Comparison of ENCODE assay signal across 19 cellular contexts in the genomic region with DNA sequence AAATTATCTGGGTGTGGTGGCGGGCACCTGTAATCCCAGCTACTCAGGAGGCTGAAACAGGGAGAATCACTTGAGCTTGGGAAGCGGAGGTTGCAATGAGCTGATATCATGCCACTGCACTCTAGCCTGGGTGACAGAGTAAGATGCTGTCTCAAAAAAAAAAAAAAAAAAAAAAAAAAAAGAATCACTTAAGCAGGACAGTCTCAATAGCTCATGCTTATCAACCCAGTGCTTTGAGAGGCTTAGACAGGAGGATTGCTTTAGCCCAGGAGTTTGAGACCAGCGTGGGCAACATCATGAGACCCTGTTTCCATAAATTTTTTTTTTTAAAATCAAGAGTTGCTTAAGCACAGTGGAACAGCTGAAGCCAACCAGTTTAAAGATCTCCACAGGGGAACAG. TPM values are rescaled to one million over a fixed set of nuclear protein-coding genes. Genes with fewer than 3 reads are reported as not detected.
DNase-seq lines count a peak whose midpoint lies in the region; ATAC-seq and TF ChIP-seq lines count a peak whose summit lies in the region.
"Had no signal": no experiment of that assay in that cellular context is flagged by ENCODE, and none has a peak within 500 bp of the region (broad histone marks: within the 10 kb centered on the region; RNA-seq: fewer than 3 reads in every experiment).

No MANE protein-coding gene starts in this region.

- ATAC-seq in RWPE2 (ENCODE audit: low read depth) (no peak), HG03196 (IDR thresholded peaks at IDR 0.05; ENCODE audit: unreplicated experiment) (no peak)

- H2AFZ ChIP-seq in H9 (ENCODE audit: low read length) (no peak overlapping the region), trophoblast cell (ENCODE audit: insufficient read depth, low read length, poor library complexity) (no peak overlapping the region)

- H3K27me3 Mint-ChIP-seq in H9 (ENCODE audit: low read depth) (no peaks in the 10 kb centered on the region), endothelial cell (ENCODE audit: unreplicated experiment) (no peaks in the 10 kb centered on the region)
- H3K27me3 Mint-ChIP-seq: B cell; CD4-positive, alpha-beta memory T cell had no signal

- H3K36me3 ChIP-seq in RWPE2 (ENCODE audit: low read depth) (peaks cover 85% of the 10 kb centered on the region), trophoblast cell (ENCODE audit: control insufficient read depth in 1 of 2, insufficient read depth in 2 of 2, low read length in 2 of 2) (peaks cover 27 to 30% of the 10 kb centered on the region in 2 experiments)

- TF ChIP-seq CTCF in H9 (conservative IDR thresholded peaks at IDR 0.05) (no peak), RWPE2 (IDR thresholded peaks at IDR 0.05; ENCODE audit: poor library complexity, severe bottlenecking) (no peak), endothelial cell (IDR thresholded peaks at IDR 0.05; ENCODE audit: unreplicated experiment) (no peak)

- H3K14ac ChIP-seq in H9 (ENCODE audit: insufficient read depth, low read length): no peak overlapping the region
- no peak overlapping the region for H3K14ac ChIP-seq in trophoblast cell (ENCODE audit: low read length)

- no peak overlapping the region for H4K12ac ChIP-seq in trophoblast cell (ENCODE audit: low read depth, low read length)

- H2BK20ac ChIP-seq in H9 (ENCODE audit: low read depth, low read length, poor library complexity, severe bottlenecking): no peak overlapping the region

- H3K79me1 ChIP-seq in H9 (ENCODE audit: insufficient read depth, low read depth, low read length, poor library complexity, severe bottlenecking) (peaks cover 5% of the 10 kb centered on the region), trophoblast cell (ENCODE audit: low read length) (no peaks in the 10 kb centered on the region)

- no peak overlapping the region for H3T11ph ChIP-seq in H9 (ENCODE audit: low read length)

- no peak overlapping the region for H3K56ac ChIP-seq in H9 (ENCODE audit: insufficient read length, low read depth, low read length)

- H3K27ac Mint-ChIP-seq in H9 (peak overlapping the region in 2 of 3 experiments; percentile 11 to 59; a peak in 3 of 7 replicates), endothelial cell (ENCODE audit: unreplicated experiment) (peak overlapping the region; percentile 75)

- H3K4me3 Mint-ChIP-seq in H9 (no peak overlapping the region), endothelial cell (ENCODE audit: unreplicated experiment) (no peak overlapping the region)
- H3K4me3 Mint-ChIP-seq: B cell; CD4-positive, alpha-beta memory T cell had no signal

- no peak for DNase-seq in H9
- DNase-seq in RWPE2 (ENCODE audit: low spot score): no peak
- DNase-seq in endothelial cell (ENCODE audit: low spot score): no peak
- DNase-seq in trophoblast cell: no peak
- DNase-seq in activated naive CD4-positive, alpha-beta T cell (lab: John Stamatoyannopoulos, UW): no peak
- no peak for DNase-seq in NCI-H2196 treated with DMSO at 0.1 percent for 48 hours (lab: John Stamatoyannopoulos, UW; ENCODE audit: unreplicated experiment)
- DNase-seq: Calu3; CD4-positive, alpha-beta memory T cell; DMS79; Karpas-422; NCI-H1105; NCI-H187; NCI-H69; OCI-M1; SIG-M5 had no signal

- H3K27ac ChIP-seq in H9 (ENCODE audit: insufficient read length, low read depth, low read length) (no peak overlapping the region), RWPE2 (ENCODE audit: poor library complexity, severe bottlenecking) (peak overlapping the region; percentile 39), trophoblast cell (ENCODE audit: low read depth, low read length) (no peak overlapping the region)

- H3K4me1 Mint-ChIP-seq in H9 (no peaks in the 10 kb centered on the region), endothelial cell (ENCODE audit: unreplicated experiment) (no peaks in the 10 kb centered on the region)

- H2AK5ac ChIP-seq in H9 (ENCODE audit: insufficient read length, low read length): no peak overlapping the region
- H2AK5ac ChIP-seq in trophoblast cell (ENCODE audit: low read length): no peak overlapping the region

- H3K4me1 ChIP-seq in H9 (ENCODE audit: insufficient read depth, low read length) (no peaks in the 10 kb centered on the region), RWPE2 (ENCODE audit: insufficient read depth, poor library complexity, severe bottlenecking) (peaks cover 9% of the 10 kb centered on the region), trophoblast cell (ENCODE audit: control insufficient read depth in 1 of 2, insufficient read depth in 2 of 2, low read length in 2 of 2) (peaks cover 0 to 4% of the 10 kb centered on the region in 2 experiments)

- H3K4me3 ChIP-seq in RWPE2 (ENCODE audit: severe bottlenecking): no peak overlapping the region
- H3K4me3 ChIP-seq in trophoblast cell (ENCODE audit: low read depth, low read length): no peak overlapping the region
- H3K4me3 ChIP-seq: GM12878 had no signal

- H3K23me2 ChIP-seq in H9 (ENCODE audit: insufficient read length, low read depth, low read length, poor library complexity, severe bottlenecking): no peaks in the 10 kb centered on the region

- H3K4me2 ChIP-seq in H9 (ENCODE audit: insufficient read depth, insufficient read length, low read length) (no peak overlapping the region), trophoblast cell (ENCODE audit: low read length) (no peak overlapping the region)

- H3K9ac ChIP-seq in H9 (ENCODE audit: extremely low read depth, insufficient read length, low read length) (no peak overlapping the region), trophoblast cell (ENCODE audit: low read length) (no peak overlapping the region)

- H3K79me2 ChIP-seq in H9 (ENCODE audit: insufficient read depth, low read length) (no peaks in the 10 kb centered on the region; the same call in 1 of the 2 replicates), trophoblast cell (ENCODE audit: control insufficient read depth, insufficient read depth, low read length, poor library complexity) (no peaks in the 10 kb centered on the region)

- H3K23ac ChIP-seq in H9 (ENCODE audit: insufficient read length, low read depth, low read length) (no peak overlapping the region), trophoblast cell (ENCODE audit: low read length) (no peak overlapping the region)

- H4K91ac ChIP-seq in H9 (ENCODE audit: insufficient read length, low read depth, low read length) (no peak overlapping the region), trophoblast cell (ENCODE audit: low read depth, low read length) (no peak overlapping the region)

- H2BK5ac ChIP-seq in H9 (ENCODE audit: insufficient read length, low read length): no peak overlapping the region
- no peak overlapping the region for H2BK5ac ChIP-seq in trophoblast cell (ENCODE audit: low read depth, low read length, poor library complexity)

- WGBS in H9 (ENCODE audit: extremely low coverage, insufficient read length, low lambda C conversion rate): no CpG with 5 or more reads among the region's 3 CpGs
- WGBS in trophoblast cell (ENCODE audit: extremely low coverage, insufficient coverage, insufficient read length): no CpG with 5 or more reads among the region's 3 CpGs

- no peak overlapping the region for H3K4ac ChIP-seq in H9 (ENCODE audit: low read depth, low read length)
- H3K4ac ChIP-seq in trophoblast cell (ENCODE audit: low read depth, low read length): no peak overlapping the region

- H3K9me3 Mint-ChIP-seq in H9 (no peaks in the 10 kb centered on the region), endothelial cell (ENCODE audit: unreplicated experiment) (no peaks in the 10 kb centered on the region)
- H3K9me3 Mint-ChIP-seq: CD4-positive, alpha-beta memory T cell had no signal

- H3K27me3 ChIP-seq in H9 (ENCODE audit: insufficient read depth, low read length) (no peaks in the 10 kb centered on the region), RWPE2 (ENCODE audit: insufficient read depth, poor library complexity, severe bottlenecking) (no peaks in the 10 kb centered on the region), trophoblast cell (ENCODE audit: insufficient read depth, low read length) (no peaks in the 10 kb centered on the region)

- H4K8ac ChIP-seq in H9 (replicated peaks; ENCODE audit: insufficient read length, low read depth, low read length) (no peak overlapping the region), trophoblast cell (ENCODE audit: low read depth, low read length) (no peak overlapping the region)

- H4K20me1 ChIP-seq in H9 (ENCODE audit: control insufficient read depth, insufficient read depth, insufficient read length): no peaks in the 10 kb centered on the region

- H3K36me3 Mint-ChIP-seq in H9 (ENCODE audit: insufficient read depth in 1 of 3, low read depth in 3 of 3): peaks cover 17 to 54% (median 48%) of the 10 kb centered on the region in 3 experiments; a peak in 6 of 7 replicates
- H3K36me3 Mint-ChIP-seq in endothelial cell (ENCODE audit: low read depth, unreplicated experiment): peaks cover 19% of the 10 kb centered on the region

- no peak overlapping the region for H2BK15ac ChIP-seq in H9 (ENCODE audit: low read depth, low read length)

- H3K18ac ChIP-seq in H9 (ENCODE audit: insufficient read length, low read depth, low read length): no peak overlapping the region
- H3K18ac ChIP-seq in trophoblast cell (ENCODE audit: low read length): peak overlapping the region; percentile 82

- no peak overlapping the region for H2BK120ac ChIP-seq in H9 (ENCODE audit: low read depth, low read length, poor library complexity, severe bottlenecking)
- no peak overlapping the region for H2BK120ac ChIP-seq in trophoblast cell (ENCODE audit: insufficient read depth, low read length, poor library complexity)

- H4K5ac ChIP-seq in H9 (ENCODE audit: insufficient read length, low read depth, low read length): no peak overlapping the region

- H2BK12ac ChIP-seq in H9 (ENCODE audit: insufficient read length, low read depth, low read length) (no peak overlapping the region), trophoblast cell (ENCODE audit: low read length) (no peak overlapping the region)

- no peaks in the 10 kb centered on the region for H3K9me3 ChIP-seq in H9 (ENCODE audit: control insufficient read depth, low read depth, low read length)
- H3K9me3 ChIP-seq in RWPE2 (ENCODE audit: severe bottlenecking): no peaks in the 10 kb centered on the region
- H3K9me3 ChIP-seq in trophoblast cell (ENCODE audit: insufficient read depth, low read depth, low read length): no peaks in the 10 kb centered on the region

RNA-seq across cellular contexts. Expression of a gene that starts 42.6 kb away (rescaled TPM):
- total RNA-seq in H9 (2021) (1.0 and 1.4 TPM in 2 replicates), endothelial cell (ENCODE audit: unreplicated experiment) (0.82 TPM)
- polyA plus RNA-seq in trophoblast cell (2013): 0.68 and 0.71 TPM in 2 replicates
- total RNA-seq: G401 had no signal

RNA-seq across cellular contexts. Expression of a gene that starts 47.3 kb away (rescaled TPM):
- 68.1 and 73.2 TPM in 2 replicates for total RNA-seq in H9 (2021)
- total RNA-seq in endothelial cell (ENCODE audit: unreplicated experiment): 87.4 TPM
- polyA plus RNA-seq in trophoblast cell (2013): 66.8 and 66.9 TPM in 2 replicates

RNA-seq across cellular contexts. Expression of a gene that starts 49.6 kb away (rescaled TPM):
- total RNA-seq in H9 (2021) (293 and 306 TPM in 2 replicates), endothelial cell (ENCODE audit: unreplicated experiment) (152 TPM)
- polyA plus RNA-seq in trophoblast cell (2013): 333 and 368 TPM in 2 replicates

RNA-seq across cellular contexts. Expression of a gene that starts 49.8 kb away (rescaled TPM):
- total RNA-seq in H9 (2021) (0.24 and 0.57 TPM in 2 replicates), endothelial cell (ENCODE audit: unreplicated experiment) (0.33 TPM)
- 0.33 and 0.45 TPM in 2 replicates for polyA plus RNA-seq in trophoblast cell (2013)
